9 cellular contexts compared by ENCODE assay signal in genomic region chr9:129317179-129318011, GRCh38.
DNase-seq lines count a peak whose midpoint lies in the region; ATAC-seq and TF ChIP-seq lines count a peak whose summit lies in the region.
"Had no signal": no experiment of that assay in that cellular context is flagged by ENCODE, and none has a peak within 500 bp of the region (broad histone marks: within the 10 kb centered on the region; RNA-seq: fewer than 3 reads in every experiment).

No MANE protein-coding gene starts in this region.

- WGBS in adrenal gland, 4 donors: 75 to 79% (median 77%) methylated on average over 9 to 13 of the region's 13 CpGs

- peak overlapping the region in 2 of 5 donors; percentile 90 to 92 for H3K27ac ChIP-seq in adrenal gland
- H3K27ac ChIP-seq in layer of hippocampus (ENCODE audit: low read depth, low read length): peak overlapping the region; percentile 95
- H3K27ac ChIP-seq in uterus: peak overlapping the region; percentile 95 to 99
- no peak overlapping the region for H3K27ac ChIP-seq in colonic mucosa

- no peak overlapping the region for H3K4me3 Mint-ChIP-seq in natural killer cell
- H3K4me3 Mint-ChIP-seq in natural killer cell treated with Interleukin-12 subunit alpha and Interleukin-12 subunit beta and Interleukin-15 and Interleukin-18, amount 100 ng/mL, for 72 hours: no peak overlapping the region
- H3K4me3 Mint-ChIP-seq: activated T-helper 17 cell treated with anti-CD3 and anti-CD28 coated beads, Interleukin-2, amount 50 U/mL, for 72 hours had no signal

- no peaks in the 10 kb centered on the region for H3K36me3 ChIP-seq in adrenal gland (replicated peaks in 1 of 2)
- H3K36me3 ChIP-seq in uterus: no peaks in the 10 kb centered on the region
- no peaks in the 10 kb centered on the region for H3K36me3 ChIP-seq in colonic mucosa

- intact Hi-C loops in natural killer cell (cut with micrococcal nuclease) (no loop called here), adrenal gland (cut with DNase I) (no loop called here), uterus (cut with DNase I; ENCODE audit: low total_unique reads) (loop anchor here (5.0 kb wide), 1 partner anchor 165 kb away; no protein-coding TSS in a partner anchor), colonic mucosa (cut with DNase I) (no loop called here)

- H3K9me3 ChIP-seq in adrenal gland (replicated peaks in 1 of 3) (no peaks in the 10 kb centered on the region), uterus (no peaks in the 10 kb centered on the region), colonic mucosa (no peaks in the 10 kb centered on the region)

- no peaks in the 10 kb centered on the region for H3K36me3 Mint-ChIP-seq in natural killer cell
- no peaks in the 10 kb centered on the region for H3K36me3 Mint-ChIP-seq in natural killer cell treated with Interleukin-12 subunit alpha and Interleukin-12 subunit beta and Interleukin-15 and Interleukin-18, amount 100 ng/mL, for 72 hours

- no peak overlapping the region for H3K27ac Mint-ChIP-seq in natural killer cell
- no peak overlapping the region for H3K27ac Mint-ChIP-seq in natural killer cell treated with Interleukin-12 subunit alpha and Interleukin-12 subunit beta and Interleukin-15 and Interleukin-18, amount 100 ng/mL, for 72 hours
- H3K27ac Mint-ChIP-seq: activated T-helper 17 cell treated with anti-CD3 and anti-CD28 coated beads, Interleukin-2, amount 50 U/mL, for 72 hours had no signal

- TF ChIP-seq POLR2A in adrenal gland (IDR thresholded peaks at IDR 0.05): no peak
- TF ChIP-seq POLR2A in uterus (IDR thresholded peaks at IDR 0.05): no peak

- no peak overlapping the region for H3K4me3 ChIP-seq in adrenal gland
- no peak overlapping the region for H3K4me3 ChIP-seq in uterus
- no peak overlapping the region for H3K4me3 ChIP-seq in colonic mucosa

- H3K27me3 ChIP-seq in adrenal gland (no peaks in the 10 kb centered on the region), layer of hippocampus (ENCODE audit: control insufficient read depth, insufficient read depth, low read length) (no peaks in the 10 kb centered on the region), uterus (no peaks in the 10 kb centered on the region), colonic mucosa (no peaks in the 10 kb centered on the region)

- peaks cover 13 to 68% of the 10 kb centered on the region in 2 donors for H3K4me1 ChIP-seq in adrenal gland (replicated peaks in 1 of 2)
- peaks cover 28 to 38% of the 10 kb centered on the region in 2 donors for H3K4me1 ChIP-seq in uterus
- peaks cover 6% of the 10 kb centered on the region for H3K4me1 ChIP-seq in colonic mucosa

- peaks cover 10 to 11% of the 10 kb centered on the region in 2 donors for H3K4me1 Mint-ChIP-seq in natural killer cell
- peaks cover 6 to 8% of the 10 kb centered on the region in 2 donors for H3K4me1 Mint-ChIP-seq in natural killer cell treated with Interleukin-12 subunit alpha and Interleukin-12 subunit beta and Interleukin-15 and Interleukin-18, amount 100 ng/mL, for 72 hours (ENCODE audit: low read depth in 2 of 2)

- no peaks in the 10 kb centered on the region for H3K9me3 Mint-ChIP-seq in natural killer cell
- no peaks in the 10 kb centered on the region for H3K9me3 Mint-ChIP-seq in natural killer cell treated with Interleukin-12 subunit alpha and Interleukin-12 subunit beta and Interleukin-15 and Interleukin-18, amount 100 ng/mL, for 72 hours
- H3K9me3 Mint-ChIP-seq: activated T-helper 17 cell treated with anti-CD3 and anti-CD28 coated beads, Interleukin-2, amount 50 U/mL, for 72 hours had no signal

- TF ChIP-seq CTCF in natural killer cell (IDR thresholded peaks at IDR 0.05): no peak
- TF ChIP-seq CTCF in adrenal gland (IDR thresholded peaks at IDR 0.05): no peak
- TF ChIP-seq CTCF in uterus (IDR thresholded peaks at IDR 0.05): no peak
- TF ChIP-seq CTCF in colonic mucosa (IDR thresholded peaks at IDR 0.05): no peak

- no peak overlapping the region for H3K9ac ChIP-seq in colonic mucosa (ENCODE audit: low read depth in 2 of 2, low read length in 2 of 2)

- DNase-seq in natural killer cell (peak; percentile 10), adrenal gland (peak; percentile 32 to 77 (median 68)), uterus (peak; percentile 64 to 65), colonic mucosa (no peak), NCI-H1417 treated with DMSO at 0.1 percent for 48 hours (lab: John Stamatoyannopoulos, UW) (no peak)
- DNase-seq in natural killer cell treated with Interleukin-12 subunit alpha and Interleukin-12 subunit beta and Interleukin-15 and Interleukin-18, amount 100 ng/mL, for 72 hours (ENCODE audit: low spot score): no peak

- ATAC-seq in natural killer cell: no peak
- ATAC-seq in natural killer cell treated with Interleukin-12 subunit alpha and Interleukin-12 subunit beta and Interleukin-15 and Interleukin-18, amount 100 ng/mL, for 72 hours: no peak
- no peak for ATAC-seq in GM21528 (IDR thresholded peaks at IDR 0.05; ENCODE audit: low FRiP score, unreplicated experiment)
- ATAC-seq: activated T-helper 17 cell treated with anti-CD3 and anti-CD28 coated beads, Interleukin-2, amount 50 U/mL, for 72 hours had no signal

- peaks cover 0 to 7% of the 10 kb centered on the region in 2 donors for H3K27me3 Mint-ChIP-seq in natural killer cell (ENCODE audit: low read depth in 2 of 2)
- peaks cover 0 to 5% of the 10 kb centered on the region in 2 donors for H3K27me3 Mint-ChIP-seq in natural killer cell treated with Interleukin-12 subunit alpha and Interleukin-12 subunit beta and Interleukin-15 and Interleukin-18, amount 100 ng/mL, for 72 hours
- H3K27me3 Mint-ChIP-seq: activated T-helper 17 cell treated with anti-CD3 and anti-CD28 coated beads, Interleukin-2, amount 50 U/mL, for 72 hours had no signal

Comparison
In these comparisons a context has a peak if more than half of its experiments do, and no peak if none do; other contexts are left out.
1. DNase-seq: peak in natural killer cell (single experiment), adrenal gland (7 of 7) and uterus (2 of 2); none in natural killer cell treated with Interleukin-12 subunit alpha and Interleukin-12 subunit beta and Interleukin-15 and Interleukin-18, amount 100 ng/mL, for 72 hours (single experiment), colonic mucosa (single experiment) and NCI-H1417 treated with DMSO at 0.1 percent for 48 hours (single experiment).